ENCODE assay signal across 1 cellular context in genomic region chr6:2952557-2953095, GRCh38.
A peak's percentile ranks its signal among the peaks of the same experiment; 100 is the strongest.
TF ChIP-seq lines count a peak whose summit lies in the region.

No MANE protein-coding gene starts in this region.

TF ChIP-seq in HepG2, 621 proteins besides CTCF, POLR2A, EP300 and RAD21 (continued from another document and continues in another):
- TF ChIP-seq TRAFD1 (CRISPR knock-in tag; IDR thresholded peaks at IDR 0.05; ENCODE audit: borderline replicate concordance): no peak
- TF ChIP-seq ZNF609 (CRISPR knock-in tag; IDR thresholded peaks at IDR 0.05; ENCODE audit: borderline replicate concordance): peak; percentile 79; the same call in 1 of the 2 replicates
- TF ChIP-seq BRD4 (CRISPR knock-in tag; IDR thresholded peaks at IDR 0.05): no peak
- TF ChIP-seq ZNF749 (CRISPR knock-in tag; IDR thresholded peaks at IDR 0.05; ENCODE audit: borderline replicate concordance): no peak
- 0 out of 2 replicates have a peak, but pooled peaks have one; percentile 32 for TF ChIP-seq IRF9 (CRISPR knock-in tag; IDR thresholded peaks at IDR 0.05; ENCODE audit: borderline replicate concordance)
- TF ChIP-seq PLRG1 (conservative IDR thresholded peaks at IDR 0.05): no peak
- TF ChIP-seq GLMP (CRISPR knock-in tag; IDR thresholded peaks at IDR 0.05; ENCODE audit: borderline replicate concordance): no peak
- TF ChIP-seq ZFP36L2 (CRISPR knock-in tag; IDR thresholded peaks at IDR 0.05): no peak
- no peak for TF ChIP-seq ZBTB43 (CRISPR knock-in tag; conservative IDR thresholded peaks at IDR 0.05)
- TF ChIP-seq XRCC5 (optimal IDR thresholded peaks at IDR 0.05; ENCODE audit: low read length): peak; percentile 96
- TF ChIP-seq RARA (CRISPR knock-in tag; IDR thresholded peaks at IDR 0.05): 0 out of 2 replicates have a peak, but pooled peaks have one; percentile 6
- TF ChIP-seq MTF1 (CRISPR knock-in tag; IDR thresholded peaks at IDR 0.05): no peak
- no peak for TF ChIP-seq ZBTB8A (CRISPR knock-in tag; IDR thresholded peaks at IDR 0.05; ENCODE audit: borderline replicate concordance, low read depth)
- TF ChIP-seq NR3C1 (CRISPR knock-in tag; IDR thresholded peaks at IDR 0.05): no peak
- TF ChIP-seq ZFP82 (CRISPR knock-in tag; IDR thresholded peaks at IDR 0.05; ENCODE audit: borderline replicate concordance): no peak
- no peak for TF ChIP-seq ARID2 (CRISPR knock-in tag; IDR thresholded peaks at IDR 0.05; ENCODE audit: borderline replicate concordance)
- TF ChIP-seq ZNF274 (CRISPR knock-in tag; IDR thresholded peaks at IDR 0.05): peak; percentile 82; the same call in 1 of the 2 replicates
- peak; percentile 73; the same call in 1 of the 2 replicates for TF ChIP-seq ZBTB7B (CRISPR knock-in tag; IDR thresholded peaks at IDR 0.05)
- peak; percentile 94 for TF ChIP-seq MYC (CRISPR knock-in tag; IDR thresholded peaks at IDR 0.05; ENCODE audit: borderline replicate concordance)
- TF ChIP-seq SALL2 (CRISPR knock-in tag; IDR thresholded peaks at IDR 0.05): peak; percentile 67; the same call in 1 of the 2 replicates
- TF ChIP-seq PBX3 (CRISPR knock-in tag; IDR thresholded peaks at IDR 0.05; ENCODE audit: borderline replicate concordance): no peak
- peak; percentile 88; the same call in 1 of the 2 replicates for TF ChIP-seq POGK (CRISPR knock-in tag; conservative IDR thresholded peaks at IDR 0.05)
- no peak; the same call in 1 of the 2 replicates for TF ChIP-seq WIZ (CRISPR knock-in tag; IDR thresholded peaks at IDR 0.05)
- peak; percentile 39; the same call in 1 of the 2 replicates for TF ChIP-seq NFYB (CRISPR knock-in tag; IDR thresholded peaks at IDR 0.05)
- TF ChIP-seq ZNF263 (CRISPR knock-in tag; IDR thresholded peaks at IDR 0.05): peak; percentile 99
- no peak for TF ChIP-seq SMYD3 (CRISPR knock-in tag; IDR thresholded peaks at IDR 0.05)
- no peak for TF ChIP-seq ZBTB40 (IDR thresholded peaks at IDR 0.05)
- no peak for TF ChIP-seq ZBTB40 (CRISPR knock-in tag; IDR thresholded peaks at IDR 0.05)
- no peak for TF ChIP-seq HNF4G (IDR thresholded peaks at IDR 0.05; ENCODE audit: borderline replicate concordance, low read depth, low read length)
- no peak for TF ChIP-seq HNF4G (CRISPR knock-in tag; IDR thresholded peaks at IDR 0.05; ENCODE audit: borderline replicate concordance, low read depth)
- no peak for TF ChIP-seq FOXA1 (IDR thresholded peaks at IDR 0.05)
- no peak; the same call in none of the 2 replicates for TF ChIP-seq FOXA1 (CRISPR knock-in tag; IDR thresholded peaks at IDR 0.05)
